Comparison of ENCODE assay signal across 12 cellular contexts in genomic region chr17:39178516-39178915, GRCh38. TPM values are rescaled to one million over a fixed set of nuclear protein-coding genes. Genes with fewer than 3 reads are reported as not detected.
DNase-seq lines count a peak whose midpoint lies in the region; ATAC-seq and TF ChIP-seq lines count a peak whose summit lies in the region.
"Had no signal": no experiment of that assay in that cellular context is flagged by ENCODE, and none has a peak within 500 bp of the region (broad histone marks: within the 10 kb centered on the region; RNA-seq: fewer than 3 reads in every experiment).

No MANE protein-coding gene starts in this region.

- peaks cover 0 to 80% of the 10 kb centered on the region in 2 donors for H3K36me3 ChIP-seq in left lung
- peaks cover 18 to 77% (median 47%) of the 10 kb centered on the region in 4 donors for H3K36me3 ChIP-seq in esophagus muscularis mucosa

- H3K9me3 ChIP-seq in left lung = no peaks in the 10 kb centered on the region
- no peaks in the 10 kb centered on the region for H3K9me3 ChIP-seq in esophagus muscularis mucosa
- H3K9me3 ChIP-seq: ascending aorta had no signal

- WGBS in esophagus muscularis mucosa = 83% methylated on average over 5 of the region's 5 CpGs

- DNase-seq in A172 (ENCODE audit: low spot score) = peak; percentile 62
- peak; percentile 55 for DNase-seq in LHCN-M2 (ENCODE audit: low read depth)
- peak; percentile 53 for DNase-seq in amniotic epithelial cell (ENCODE audit: low read depth)
- no peak for DNase-seq in left lung
- DNase-seq in esophagus muscularis mucosa (ENCODE audit: extremely low spot score) = no peak
- DNase-seq in HuH-7.5 (ENCODE audit: low spot score) = no peak
- DNase-seq in stimulated activated CD4-positive, alpha-beta T cell treated with anti-CD3 and anti-CD28 coated beads, Interleukin-4, amount 100 ng/mL, for 4 hours = no peak
- no peak for DNase-seq in midbrain (lab: John Stamatoyannopoulos, UW)
- DNase-seq: activated T-cell treated with anti-CD3 and anti-CD28 coated beads for 4 hours, right cardiac atrium had no signal

- TF ChIP-seq EP300 in esophagus muscularis mucosa (IDR thresholded peaks at IDR 0.05) = no peak

- H3K27me3 ChIP-seq in left lung (no peaks in the 10 kb centered on the region), esophagus muscularis mucosa (no peaks in the 10 kb centered on the region)
- H3K27me3 ChIP-seq: ascending aorta had no signal

- no peak for TF ChIP-seq POLR2A in esophagus muscularis mucosa (IDR thresholded peaks at IDR 0.05; ENCODE audit: low read depth)

- TF ChIP-seq CTCF in left lung (IDR thresholded peaks at IDR 0.05) (no peak), esophagus muscularis mucosa (IDR thresholded peaks at IDR 0.05) (no peak)

- H3K27ac ChIP-seq in left lung (no peak overlapping the region), esophagus muscularis mucosa (replicated peaks in 1 of 4) (no peak overlapping the region)
- H3K27ac ChIP-seq: KMS-11 had no signal

- no peak overlapping the region for H3K4me3 ChIP-seq in left lung
- no peak overlapping the region for H3K4me3 ChIP-seq in esophagus muscularis mucosa
- H3K4me3 ChIP-seq: ascending aorta had no signal

- H3K4me1 ChIP-seq in left lung = peaks cover 0 to 10% of the 10 kb centered on the region in 2 donors
- peaks cover 0 to 16% (median 9%) of the 10 kb centered on the region in 4 donors for H3K4me1 ChIP-seq in esophagus muscularis mucosa

- intact Hi-C loops in left lung (cut with DNase I) = no loop called here
- intact Hi-C loops in esophagus muscularis mucosa (cut with DNase I) = loop anchor here (5.0 kb wide), 1 partner anchor 196 kb away; no protein-coding TSS in a partner anchor

- peak; percentile 76 for ATAC-seq in left lung

RNA-seq across cellular contexts. Expression of gene ARL5C, which starts 12.6 kb away (rescaled TPM):
- not detected in 2 replicates for total RNA-seq in A172 (2014; rRNA removed; shearing (Covaris generic))
- total RNA-seq in LHCN-M2 (2014; rRNA removed) (not detected in 2 replicates), left lung (not detected), esophagus muscularis mucosa (1 to 10 TPM in 1 of 4 donors, not detected in 3; 1.7 TPM)
- polyA plus RNA-seq in LHCN-M2 (2012) = not detected
- total RNA-seq: ascending aorta, right cardiac atrium had no signal
- polyA plus RNA-seq: right cardiac atrium had no signal

RNA-seq across cellular contexts. Expression of gene CACNB1, which starts 19.0 kb away (rescaled TPM):
- total RNA-seq in A172 (2014; rRNA removed; shearing (Covaris generic)) = 4.0 and 4.5 TPM in 2 replicates
- total RNA-seq in LHCN-M2 (2014; rRNA removed) = 3.8 and 4.0 TPM in 2 replicates
- polyA plus RNA-seq in LHCN-M2 (2012) = 6.6 TPM
- 10 to 100 TPM; 23.8 to 31.4 TPM for total RNA-seq in left lung
- total RNA-seq in esophagus muscularis mucosa = 1 to 10 TPM; 3.1 to 8.0 (median 5.4) TPM

RNA-seq across cellular contexts. Expression of gene RPL19, which starts 21.6 kb away (rescaled TPM):
- 2,332 and 2,918 TPM in 2 replicates for total RNA-seq in A172 (2014; rRNA removed; shearing (Covaris generic))
- total RNA-seq in LHCN-M2 (2014; rRNA removed) (2,020 and 2,409 TPM in 2 replicates), left lung (1,000 to 10,000 TPM; 1,286 to 1,367 TPM), esophagus muscularis mucosa (1,000 to 10,000 TPM; 1,760 to 2,905 (median 2,361) TPM)
- polyA plus RNA-seq in LHCN-M2 (2012) = 2,018 TPM

RNA-seq across cellular contexts. Expression of gene PLXDC1, which starts 27.1 kb away (rescaled TPM):
- 0.64 and 2.1 TPM in 2 replicates for total RNA-seq in A172 (2014; rRNA removed; shearing (Covaris generic))
- total RNA-seq in LHCN-M2 (2014; rRNA removed) (0.83 and 1.9 TPM in 2 replicates), left lung (10 to 100 TPM in 1 of 2 donors, 1 to 10 TPM in 1; 4.1 to 11.9 TPM), esophagus muscularis mucosa (10 to 100 TPM in 2 of 4 donors, 1 to 10 TPM in 2; 7.5 to 17.0 (median 11.0) TPM)
- polyA plus RNA-seq in LHCN-M2 (2012) = 0.43 TPM

RNA-seq across cellular contexts. Expression of gene STAC2, which starts 47.2 kb away (rescaled TPM):
- 0.12 TPM in 1 of 2 replicates, not detected in the other for total RNA-seq in A172 (2014; rRNA removed; shearing (Covaris generic))
- total RNA-seq in LHCN-M2 (2014; rRNA removed) (0.11 TPM in 1 of 2 replicates, not detected in the other), left lung (under 1 TPM; 0.17 to 0.55 TPM), esophagus muscularis mucosa (under 1 TPM in 2 of 4 donors, not detected in 2; 0.17 to 0.29 TPM)
- polyA plus RNA-seq in LHCN-M2 (2012) = 0.68 TPM

Comparison
In these comparisons a context has a peak if more than half of its experiments do, and no peak if none do; other contexts are left out.
1. DNase-seq: peak in A172 (single experiment), LHCN-M2 (single experiment) and amniotic epithelial cell (single experiment); none in left lung (0 of 2), esophagus muscularis mucosa (single experiment), HuH-7.5 (single experiment), stimulated activated CD4-positive, alpha-beta T cell treated with anti-CD3 and anti-CD28 coated beads, Interleukin-4, amount 100 ng/mL, for 4 hours (0 of 2) and midbrain (single experiment).